ENCODE assay signal across 15 cellular contexts in genomic region chr4:148787831-148788477, GRCh38.
A peak's percentile ranks its signal among the peaks of the same experiment; 100 is the strongest.
DNase-seq lines count a peak whose midpoint lies in the region; ATAC-seq and TF ChIP-seq lines count a peak whose summit lies in the region.
"Had no signal": no experiment of that assay in that cellular context is flagged by ENCODE, and none has a peak within 500 bp of the region (broad histone marks: within the 10 kb centered on the region; RNA-seq: fewer than 3 reads in every experiment).

No MANE protein-coding gene starts in this region.

- H3K27me3 ChIP-seq in body of pancreas (no peaks in the 10 kb centered on the region), smooth muscle cell (ENCODE audit: low read depth) (no peaks in the 10 kb centered on the region)
- H3K27me3 ChIP-seq: gastroesophageal sphincter, testis had no signal

- TF ChIP-seq POLR2A in body of pancreas (IDR thresholded peaks at IDR 0.05) = no peak

- H3K4me1 ChIP-seq in body of pancreas = peaks cover 8% of the 10 kb centered on the region
- H3K4me1 ChIP-seq in smooth muscle cell (ENCODE audit: low read depth) = no peaks in the 10 kb centered on the region
- H3K4me1 ChIP-seq: testis had no signal

- no peak overlapping the region for H2AFZ ChIP-seq in smooth muscle cell (ENCODE audit: low read depth)

- H3K36me3 ChIP-seq in body of pancreas (replicated peaks in 1 of 2; ENCODE audit: insufficient read depth in 1 of 2, low read depth in 2 of 2) (no peaks in the 10 kb centered on the region), smooth muscle cell (ENCODE audit: low read depth) (no peaks in the 10 kb centered on the region)
- H3K36me3 ChIP-seq: gastroesophageal sphincter had no signal

- peak; percentile 59 for ATAC-seq in body of pancreas
- no peak for ATAC-seq in HG03439 (IDR thresholded peaks at IDR 0.05; ENCODE audit: unreplicated experiment)
- ATAC-seq: activated naive CD4-positive, alpha-beta T cell treated with anti-CD3 and anti-CD28 coated beads, Interleukin-2, amount 50 U/mL, for 72 hours; gastroesophageal sphincter had no signal

- no peak overlapping the region for H3K4me2 ChIP-seq in smooth muscle cell
- H3K4me2 ChIP-seq: SK-N-SH had no signal

- no peaks in the 10 kb centered on the region for H4K20me1 ChIP-seq in smooth muscle cell (ENCODE audit: low read depth)

- TF ChIP-seq CTCF in body of pancreas (IDR thresholded peaks at IDR 0.05) = no peak
- no peak for TF ChIP-seq CTCF in smooth muscle cell (IDR thresholded peaks at IDR 0.05; ENCODE audit: borderline replicate concordance, insufficient read depth, poor library complexity, severe bottlenecking)
- no peak for TF ChIP-seq CTCF in GM13976 (IDR thresholded peaks at IDR 0.05; ENCODE audit: borderline replicate concordance, control extremely low read depth, extremely low read depth, insufficient read depth, missing control alignments)

- no peaks in the 10 kb centered on the region for H3F3A ChIP-seq in smooth muscle cell (ENCODE audit: low read depth)

- no peaks in the 10 kb centered on the region for H3K9me3 ChIP-seq in body of pancreas
- no peaks in the 10 kb centered on the region for H3K9me3 ChIP-seq in smooth muscle cell (replicated peaks; ENCODE audit: low read depth)
- H3K9me3 ChIP-seq: gastroesophageal sphincter, SK-N-SH, testis had no signal

- H3K27ac ChIP-seq in body of pancreas (no peak overlapping the region), smooth muscle cell (ENCODE audit: low read depth) (no peak overlapping the region)
- H3K27ac ChIP-seq: gastroesophageal sphincter, testis had no signal

- H3K4me3 ChIP-seq in body of pancreas (no peak overlapping the region), smooth muscle cell (no peak overlapping the region)
- H3K4me3 ChIP-seq: gastroesophageal sphincter, testis had no signal

- intact Hi-C loops in body of pancreas (cut with DNase I) = no loop called here

- H3K79me2 ChIP-seq in smooth muscle cell (ENCODE audit: low read depth) = no peaks in the 10 kb centered on the region

- H3K9ac ChIP-seq in smooth muscle cell (ENCODE audit: low read depth) = peak overlapping the region; percentile 8
- H3K9ac ChIP-seq: SK-N-SH had no signal

- DNase-seq in DMS 273 (lab: John Stamatoyannopoulos, UW; ENCODE audit: unreplicated experiment) (peak; percentile 8), DMS 273 treated with DMSO at 0.1 percent for 48 hours (lab: John Stamatoyannopoulos, UW) (no peak), body of pancreas (no peak), iPS DF 4.7 (ENCODE audit: extremely low read depth, low spot score) (peak; percentile 9), smooth muscle cell (lab: John Stamatoyannopoulos, UW; ENCODE audit: unreplicated experiment) (no peak), GM13976 (ENCODE audit: low spot score) (no peak)
- no peak for DNase-seq in NK-92 treated with Interleukin-12 subunit alpha and Interleukin-12 subunit beta, amount 100 ng/mL, for 24 hours (lab: John Stamatoyannopoulos, UW)
- DNase-seq: 8988T, Karpas-422, NCI-H2081, SK-N-SH, testis had no signal

- WGBS in body of pancreas, 2 donors = 41 to 42% methylated on average over 2 of the region's 2 CpGs
- 56% methylated on average over 2 of the region's 2 CpGs for WGBS in smooth muscle cell (ENCODE audit: low lambda C conversion rate)

- in situ Hi-C loops in GM13976 (cut with MboI; ENCODE audit: low sequenced_read_pairs, unreplicated experiment) = no loop called here

Comparison
In these comparisons a context has a peak if more than half of its experiments do, and no peak if none do; other contexts are left out.
1. DNase-seq: peak in DMS 273 (single experiment) and iPS DF 4.7 (single experiment); none in DMS 273 treated with DMSO at 0.1 percent for 48 hours (single experiment), body of pancreas (0 of 4), smooth muscle cell (single experiment), NK-92 treated with Interleukin-12 subunit alpha and Interleukin-12 subunit beta, amount 100 ng/mL, for 24 hours (single experiment) and GM13976 (single experiment).